Comparison of ENCODE assay signal across 1 cellular context in genomic region chr12:56041579-56042429, GRCh38.
A peak's percentile ranks its signal among the peaks of the same experiment; 100 is the strongest.
TF ChIP-seq lines count a peak whose summit lies in the region.

Gene RPS26 (plus strand): TSS chr12:56041918. CDS start chr12:56042167, 249 bp downstream.

TF ChIP-seq in SK-N-SH, 30 proteins besides CTCF, POLR2A, EP300 and RAD21 (continued from another document):
- TF ChIP-seq MAX (IDR thresholded peaks at IDR 0.05; ENCODE audit: low read depth), result peak; percentile 92
- TF ChIP-seq TAF1 (IDR thresholded peaks at IDR 0.05; ENCODE audit: borderline replicate concordance, low read depth, low read length), result peak; percentile 98
- TF ChIP-seq RCOR1 (IDR thresholded peaks at IDR 0.05; ENCODE audit: low read length), result no peak
- no peak for TF ChIP-seq EZH2phosphoT487 (IDR thresholded peaks at IDR 0.05; ENCODE audit: borderline replicate concordance, low read depth)
- no peak for TF ChIP-seq USF1 (IDR thresholded peaks at IDR 0.05; ENCODE audit: borderline replicate concordance, low read depth)
- peak; percentile 85 for TF ChIP-seq PBX3 (IDR thresholded peaks at IDR 0.05)
- TF ChIP-seq JUND (IDR thresholded peaks at IDR 0.05), result peak; percentile 43; the same call in 1 of the 2 replicates
- TF ChIP-seq USF2 (IDR thresholded peaks at IDR 0.05; ENCODE audit: borderline replicate concordance, low read depth, low read length), result no peak
- peak; percentile 93 for TF ChIP-seq ELF1 (IDR thresholded peaks at IDR 0.05)
- TF ChIP-seq GABPA (IDR thresholded peaks at IDR 0.05; ENCODE audit: low read depth), result peak; percentile 97
